8 cellular contexts compared by ENCODE assay signal in the genomic region with DNA sequence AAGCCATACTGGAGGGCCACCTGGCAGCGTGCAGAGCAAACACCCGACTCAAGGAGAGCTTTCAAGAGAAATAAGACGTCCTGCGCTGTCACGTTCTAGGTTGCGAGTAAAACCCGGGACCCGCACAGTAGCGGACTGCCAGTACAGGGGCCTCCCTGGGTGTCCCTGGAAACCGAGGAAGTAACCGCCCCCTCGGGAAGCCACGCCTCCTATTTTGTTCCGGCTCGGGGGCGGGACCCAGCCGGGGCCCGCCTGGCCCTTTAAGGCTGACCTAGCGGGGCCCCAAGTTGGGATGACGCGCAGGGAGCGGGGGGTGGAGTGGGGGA. TPM values are rescaled to one million over a fixed set of nuclear protein-coding genes. Genes with fewer than 3 reads are reported as not detected.
DNase-seq lines count a peak whose midpoint lies in the region; ATAC-seq and TF ChIP-seq lines count a peak whose summit lies in the region.

No MANE protein-coding gene starts in this region.

- H3K4me1 ChIP-seq in Peyer's patch: peaks cover 0 to 43% (median 15%) of the 10 kb centered on the region in 4 donors

- H3K27me3 Mint-ChIP-seq in IgD-negative memory B cell: no peaks in the 10 kb centered on the region
- H3K27me3 Mint-ChIP-seq in activated T-cell treated with anti-CD3 and anti-CD28 coated beads, Interleukin-2, amount 50 U/mL, for 72 hours (ENCODE audit: low read depth): no peaks in the 10 kb centered on the region
- no peaks in the 10 kb centered on the region for H3K27me3 Mint-ChIP-seq in naive thymus-derived CD8-positive, alpha-beta T cell
- H3K27me3 Mint-ChIP-seq in stimulated activated naive B cell treated with anti-CD40 and anti-IgM and Interleukin-4, amounts not matched to agents 10 μg/mL and 1 μg/mL and 100 μg/mL, for 72 hours: no peaks in the 10 kb centered on the region

- peak overlapping the region; percentile 83 to 97 (median 94) for H3K27ac ChIP-seq in Peyer's patch

- no peaks in the 10 kb centered on the region for H3K36me3 Mint-ChIP-seq in IgD-negative memory B cell
- peaks cover 14 to 24% of the 10 kb centered on the region in 2 donors for H3K36me3 Mint-ChIP-seq in activated T-cell treated with anti-CD3 and anti-CD28 coated beads, Interleukin-2, amount 50 U/mL, for 72 hours (ENCODE audit: insufficient read depth in 2 of 2)
- peaks cover 0 to 6% (median 0%) of the 10 kb centered on the region in 3 donors for H3K36me3 Mint-ChIP-seq in naive thymus-derived CD8-positive, alpha-beta T cell
- peaks cover 15 to 37% of the 10 kb centered on the region in 2 donors for H3K36me3 Mint-ChIP-seq in stimulated activated naive B cell treated with anti-CD40 and anti-IgM and Interleukin-4, amounts not matched to agents 10 μg/mL and 1 μg/mL and 100 μg/mL, for 72 hours

- POLR2A ChIA-PET in naive thymus-derived CD8-positive, alpha-beta T cell (lab: Charles Lee): interaction anchor here (0.6 to 21.2 kb wide), 18 partner anchors 9 to 768 kb away, joined by 3 to 433 read pairs (median 4); a partner anchor contains a TSS

- peak; percentile 40 for DNase-seq in DMS153 treated with DMSO at 0.1 percent for 48 hours (lab: John Stamatoyannopoulos, UW; ENCODE audit: unreplicated experiment)
- peak; percentile 92 to 98 (median 97) for DNase-seq in Peyer's patch
- DNase-seq in activated T-cell treated with anti-CD3 and anti-CD28 coated beads, Interleukin-2, amount 50 U/mL, for 72 hours: peak; percentile 96 to 98
- peak; percentile 84 for DNase-seq in fibroblast of gingiva (ENCODE audit: low read depth)
- DNase-seq in naive thymus-derived CD8-positive, alpha-beta T cell: peak; percentile 90 to 97 (median 95)
- peak; percentile 92 for DNase-seq in stimulated activated naive B cell treated with anti-CD40 and anti-IgM and Interleukin-4, amounts not matched to agents 10 μg/mL and 1 μg/mL and 100 μg/mL, for 72 hours

- H3K9me3 Mint-ChIP-seq in IgD-negative memory B cell: no peaks in the 10 kb centered on the region
- H3K9me3 Mint-ChIP-seq in activated T-cell treated with anti-CD3 and anti-CD28 coated beads, Interleukin-2, amount 50 U/mL, for 72 hours: no peaks in the 10 kb centered on the region
- no peaks in the 10 kb centered on the region for H3K9me3 Mint-ChIP-seq in naive thymus-derived CD8-positive, alpha-beta T cell
- no peaks in the 10 kb centered on the region for H3K9me3 Mint-ChIP-seq in stimulated activated naive B cell treated with anti-CD40 and anti-IgM and Interleukin-4, amounts not matched to agents 10 μg/mL and 1 μg/mL and 100 μg/mL, for 72 hours

- H3K9me3 ChIP-seq in Peyer's patch: no peaks in the 10 kb centered on the region

- H3K27ac Mint-ChIP-seq in IgD-negative memory B cell: peak overlapping the region; percentile 89 to 94 (median 91)
- peak overlapping the region; percentile 93 for H3K27ac Mint-ChIP-seq in activated T-cell treated with anti-CD3 and anti-CD28 coated beads, Interleukin-2, amount 50 U/mL, for 72 hours
- H3K27ac Mint-ChIP-seq in naive thymus-derived CD8-positive, alpha-beta T cell: peak overlapping the region; percentile 84 to 98 (median 92)
- peak overlapping the region; percentile 92 for H3K27ac Mint-ChIP-seq in stimulated activated naive B cell treated with anti-CD40 and anti-IgM and Interleukin-4, amounts not matched to agents 10 μg/mL and 1 μg/mL and 100 μg/mL, for 72 hours

- peak overlapping the region; percentile 83 to 98 (median 96) for H3K4me3 Mint-ChIP-seq in IgD-negative memory B cell
- H3K4me3 Mint-ChIP-seq in activated T-cell treated with anti-CD3 and anti-CD28 coated beads, Interleukin-2, amount 50 U/mL, for 72 hours: peak overlapping the region; percentile 97 to 100
- H3K4me3 Mint-ChIP-seq in naive thymus-derived CD8-positive, alpha-beta T cell: peak overlapping the region; percentile 89 to 96 (median 94)
- peak overlapping the region; percentile 95 to 96 for H3K4me3 Mint-ChIP-seq in stimulated activated naive B cell treated with anti-CD40 and anti-IgM and Interleukin-4, amounts not matched to agents 10 μg/mL and 1 μg/mL and 100 μg/mL, for 72 hours

- peak overlapping the region; percentile 69 to 99 (median 91) for H3K4me3 ChIP-seq in Peyer's patch

- TF ChIP-seq CTCF in Peyer's patch (IDR thresholded peaks at IDR 0.05): no peak

- ATAC-seq in GM21528 (IDR thresholded peaks at IDR 0.05; ENCODE audit: low FRiP score, unreplicated experiment): peak; percentile 58
- peak; percentile 58 to 62 for ATAC-seq in activated T-cell treated with anti-CD3 and anti-CD28 coated beads, Interleukin-2, amount 50 U/mL, for 72 hours (replicated peaks in 1 of 2)
- peak; percentile 62 to 65 for ATAC-seq in naive thymus-derived CD8-positive, alpha-beta T cell
- ATAC-seq in stimulated activated naive B cell treated with anti-CD40 and anti-IgM and Interleukin-4, amounts not matched to agents 10 μg/mL and 1 μg/mL and 100 μg/mL, for 72 hours (replicated peaks): peak; percentile 59 to 68

- H3K36me3 ChIP-seq in Peyer's patch: no peaks in the 10 kb centered on the region

- TF ChIP-seq POLR2A in Peyer's patch (IDR thresholded peaks at IDR 0.05): peak in 1 of 2 donors; percentile 15

- no peaks in the 10 kb centered on the region for H3K27me3 ChIP-seq in Peyer's patch

- H3K4me1 Mint-ChIP-seq in IgD-negative memory B cell: peaks cover 26 to 36% (median 28%) of the 10 kb centered on the region in 3 donors
- H3K4me1 Mint-ChIP-seq in activated T-cell treated with anti-CD3 and anti-CD28 coated beads, Interleukin-2, amount 50 U/mL, for 72 hours (ENCODE audit: low read depth): peaks cover 65% of the 10 kb centered on the region
- H3K4me1 Mint-ChIP-seq in naive thymus-derived CD8-positive, alpha-beta T cell: peaks cover 45 to 75% (median 70%) of the 10 kb centered on the region in 4 donors
- H3K4me1 Mint-ChIP-seq in stimulated activated naive B cell treated with anti-CD40 and anti-IgM and Interleukin-4, amounts not matched to agents 10 μg/mL and 1 μg/mL and 100 μg/mL, for 72 hours: peaks cover 52 to 78% of the 10 kb centered on the region in 2 donors

RNA-seq across cellular contexts. Expression of a gene that starts 0.2 kb away (rescaled TPM):
- polyA plus RNA-seq in IgD-negative memory B cell: 23.7 TPM
- 10 to 100 TPM; 25.6 to 44.0 (median 30.0) TPM for total RNA-seq in Peyer's patch
- total RNA-seq in activated T-cell treated with anti-CD3 and anti-CD28 coated beads, Interleukin-2, amount 50 U/mL, for 72 hours: 100 to 1,000 TPM; 116 to 129 TPM
- total RNA-seq in naive thymus-derived CD8-positive, alpha-beta T cell: 10 to 100 TPM; 27.5 TPM
- 10 to 100 TPM; 42.4 to 48.2 (median 48.1) TPM for polyA plus RNA-seq in naive thymus-derived CD8-positive, alpha-beta T cell

RNA-seq across cellular contexts. Expression of a gene that starts 5.2 kb away (rescaled TPM):
- polyA plus RNA-seq in IgD-negative memory B cell: 3.1 TPM
- total RNA-seq in Peyer's patch: 10 to 100 TPM in 3 of 4 donors, 1 to 10 TPM in 1; 9.7 to 13.5 (median 10.9) TPM
- 100 to 1,000 TPM; 242 to 271 TPM for total RNA-seq in activated T-cell treated with anti-CD3 and anti-CD28 coated beads, Interleukin-2, amount 50 U/mL, for 72 hours
- total RNA-seq in naive thymus-derived CD8-positive, alpha-beta T cell: 1 to 10 TPM; 8.1 to 8.8 TPM
- polyA plus RNA-seq in naive thymus-derived CD8-positive, alpha-beta T cell: 100 to 1,000 TPM in 2 of 3 donors, 10 to 100 TPM in 1; 16.3 to 135 (median 100) TPM

RNA-seq across cellular contexts. Expression of a gene that starts 47.4 kb away (rescaled TPM):
- polyA plus RNA-seq in IgD-negative memory B cell: 30.5 TPM
- 10 to 100 TPM in 3 of 4 donors, 1 to 10 TPM in 1; 8.6 to 15.3 (median 12.5) TPM for total RNA-seq in Peyer's patch
- total RNA-seq in activated T-cell treated with anti-CD3 and anti-CD28 coated beads, Interleukin-2, amount 50 U/mL, for 72 hours: 10 to 100 TPM; 54.5 to 64.6 TPM
- 10 to 100 TPM; 65.1 to 67.1 TPM for total RNA-seq in naive thymus-derived CD8-positive, alpha-beta T cell
- polyA plus RNA-seq in naive thymus-derived CD8-positive, alpha-beta T cell: 10 to 100 TPM; 20.2 to 43.1 (median 30.3) TPM

RNA-seq across cellular contexts. Expression of a gene that starts 49.2 kb away (rescaled TPM):
- 7.9 TPM for polyA plus RNA-seq in IgD-negative memory B cell
- 10 to 100 TPM in 1 of 4 donors, 1 to 10 TPM in 2, not detected in 1; 1.1 to 26.4 (median 3.2) TPM for total RNA-seq in Peyer's patch
- total RNA-seq in activated T-cell treated with anti-CD3 and anti-CD28 coated beads, Interleukin-2, amount 50 U/mL, for 72 hours: 10 to 100 TPM; 22.7 to 32.5 TPM
- total RNA-seq in naive thymus-derived CD8-positive, alpha-beta T cell: 10 to 100 TPM; 17.7 to 18.4 TPM
- polyA plus RNA-seq in naive thymus-derived CD8-positive, alpha-beta T cell: 10 to 100 TPM; 14.1 to 17.3 (median 14.2) TPM

RNA-seq across cellular contexts. Expression of a gene that starts 58.0 kb away (rescaled TPM):
- polyA plus RNA-seq in IgD-negative memory B cell: not detected
- total RNA-seq in Peyer's patch: under 1 TPM in 3 of 4 donors, not detected in 1; 0.28 to 0.83 (median 0.40) TPM
- 1 to 10 TPM; 7.2 to 9.7 TPM for total RNA-seq in activated T-cell treated with anti-CD3 and anti-CD28 coated beads, Interleukin-2, amount 50 U/mL, for 72 hours
- total RNA-seq in naive thymus-derived CD8-positive, alpha-beta T cell: 1 to 10 TPM; 1.5 to 1.9 TPM
- under 1 TPM; 0.14 to 0.63 (median 0.22) TPM for polyA plus RNA-seq in naive thymus-derived CD8-positive, alpha-beta T cell

Comparison
In these comparisons a context has a peak if more than half of its experiments do, and no peak if none do; other contexts are left out.
1. Peak in every context shown above with its lines: DNase-seq, ATAC-seq, H3K4me3 ChIP-seq and H3K27ac ChIP-seq.
2. DNase-seq: peak in every context shown above with its lines; median percentile 97 in Peyer's patch; 97 in activated T-cell treated with anti-CD3 and anti-CD28 coated beads, Interleukin-2, amount 50 U/mL, for 72 hours; 95 in naive thymus-derived CD8-positive, alpha-beta T cell; 92 in stimulated activated naive B cell treated with anti-CD40 and anti-IgM and Interleukin-4, amounts not matched to agents 10 μg/mL and 1 μg/mL and 100 μg/mL, for 72 hours; 84 in fibroblast of gingiva; 40 in DMS153 treated with DMSO at 0.1 percent for 48 hours.
3. RNA of a gene that starts 5.2 kb away (total RNA-seq): 242 to 271 TPM in activated T-cell treated with anti-CD3 and anti-CD28 coated beads, Interleukin-2, amount 50 U/mL, for 72 hours; 9.7 to 13.5 TPM in Peyer's patch and 8.1 to 8.8 TPM in naive thymus-derived CD8-positive, alpha-beta T cell; every median in the first group is over 10 times any median in the second.